11 cellular contexts compared by ENCODE assay signal in genomic region chr21:38679531-38679930, GRCh38.
DNase-seq lines count a peak whose midpoint lies in the region; ATAC-seq and TF ChIP-seq lines count a peak whose summit lies in the region.
"Had no signal": no experiment of that assay in that cellular context is flagged by ENCODE, and none has a peak within 500 bp of the region (broad histone marks: within the 10 kb centered on the region; RNA-seq: fewer than 3 reads in every experiment).

No MANE protein-coding gene starts in this region.

- H3K9me3 ChIP-seq in left ventricle myocardium inferior (replicated peaks) (no peaks in the 10 kb centered on the region), upper lobe of right lung (no peaks in the 10 kb centered on the region), thyroid gland (no peaks in the 10 kb centered on the region)

- no peaks in the 10 kb centered on the region for H3K9me3 Mint-ChIP-seq in activated CD4-positive, alpha-beta memory T cell treated with anti-CD3 and anti-CD28 coated beads, Interleukin-2, amount 10 ng/mL, durations not matched to agents 7 days and 5 days

- no peaks in the 10 kb centered on the region for H3K36me3 ChIP-seq in left ventricle myocardium inferior
- H3K36me3 ChIP-seq in upper lobe of right lung, result no peaks in the 10 kb centered on the region
- H3K36me3 ChIP-seq in thyroid gland, result no peaks in the 10 kb centered on the region

- no peak for TF ChIP-seq POLR2A in thyroid gland (IDR thresholded peaks at IDR 0.05)

- peaks cover 37% of the 10 kb centered on the region for H3K27me3 ChIP-seq in left ventricle myocardium inferior (ENCODE audit: low read depth)
- peaks cover 17% of the 10 kb centered on the region for H3K27me3 ChIP-seq in upper lobe of right lung
- H3K27me3 ChIP-seq in thyroid gland, result no peaks in the 10 kb centered on the region

- H3K4me1 ChIP-seq in left ventricle myocardium inferior, result peaks cover 15% of the 10 kb centered on the region
- H3K4me1 ChIP-seq in upper lobe of right lung, result peaks cover 8% of the 10 kb centered on the region
- H3K4me1 ChIP-seq in thyroid gland, result no peaks in the 10 kb centered on the region

- H3K27ac Mint-ChIP-seq in activated CD4-positive, alpha-beta memory T cell treated with anti-CD3 and anti-CD28 coated beads, Interleukin-2, amount 10 ng/mL, durations not matched to agents 7 days and 5 days, result no peak overlapping the region
- H3K27ac Mint-ChIP-seq: B cell had no signal

- POLR2A ChIA-PET in activated CD4-positive, alpha-beta memory T cell treated with anti-CD3 and anti-CD28 coated beads, Interleukin-2, amount 10 ng/mL, durations not matched to agents 7 days and 5 days (lab: Charles Lee), result no interaction called here

- ATAC-seq in left ventricle myocardium superior, result peak; percentile 37
- peak; percentile 74 for ATAC-seq in upper lobe of right lung

- H3K4me1 Mint-ChIP-seq in activated CD4-positive, alpha-beta memory T cell treated with anti-CD3 and anti-CD28 coated beads, Interleukin-2, amount 10 ng/mL, durations not matched to agents 7 days and 5 days, result peaks cover 6% of the 10 kb centered on the region
- H3K4me1 Mint-ChIP-seq: B cell had no signal

- WGBS in thyroid gland, 2 donors, result 60 to 71% methylated on average over 4 of the region's 4 CpGs

- CTCF ChIA-PET in activated CD4-positive, alpha-beta memory T cell treated with anti-CD3 and anti-CD28 coated beads, Interleukin-2, amount 10 ng/mL, durations not matched to agents 7 days and 5 days (lab: Charles Lee), result no interaction called here

- H3K4me3 Mint-ChIP-seq in activated CD4-positive, alpha-beta memory T cell treated with anti-CD3 and anti-CD28 coated beads, Interleukin-2, amount 10 ng/mL, durations not matched to agents 7 days and 5 days, result no peak overlapping the region
- H3K4me3 Mint-ChIP-seq: activated naive CD8-positive, alpha-beta T cell; B cell had no signal

- H3K27me3 Mint-ChIP-seq in activated CD4-positive, alpha-beta memory T cell treated with anti-CD3 and anti-CD28 coated beads, Interleukin-2, amount 10 ng/mL, durations not matched to agents 7 days and 5 days, result peaks cover 2% of the 10 kb centered on the region

- TF ChIP-seq CTCF in left ventricle myocardium inferior (IDR thresholded peaks at IDR 0.05; ENCODE audit: borderline replicate concordance) (no peak), upper lobe of right lung (IDR thresholded peaks at IDR 0.05) (no peak), thyroid gland (IDR thresholded peaks at IDR 0.05) (no peak)

- no peak for DNase-seq in left ventricle myocardium superior
- DNase-seq in left ventricle myocardium inferior, result no peak
- peak; percentile 42 for DNase-seq in LoVo (ENCODE audit: low spot score)
- DNase-seq in dermis blood vessel endothelial cell, result peak; percentile 75
- no peak for DNase-seq in upper lobe of right lung
- DNase-seq in thyroid gland, result no peak
- no peak for DNase-seq in activated CD4-positive, alpha-beta memory T cell treated with anti-CD3 and anti-CD28 coated beads, Interleukin-2, amount 10 ng/mL, durations not matched to agents 7 days and 5 days
- DNase-seq in GDM1 (lab: John Stamatoyannopoulos, UW), result no peak
- DNase-seq: NCI-H2081 had no signal

- no peaks in the 10 kb centered on the region for H3K36me3 Mint-ChIP-seq in activated CD4-positive, alpha-beta memory T cell treated with anti-CD3 and anti-CD28 coated beads, Interleukin-2, amount 10 ng/mL, durations not matched to agents 7 days and 5 days (ENCODE audit: low read depth)

- H3K27ac ChIP-seq in left ventricle myocardium inferior (replicated peaks) (no peak overlapping the region), upper lobe of right lung (no peak overlapping the region), thyroid gland (peak overlapping the region in 1 of 3 donors; percentile 29)

- intact Hi-C loops in left ventricle myocardium superior (cut with micrococcal nuclease), result no loop called here
- intact Hi-C loops in left ventricle myocardium inferior (cut with micrococcal nuclease), result no loop called here
- intact Hi-C loops in upper lobe of right lung (cut with DNase I), result no loop called here
- intact Hi-C loops in thyroid gland (cut with DNase I), result no loop called here

- H3K4me3 ChIP-seq in left ventricle myocardium inferior (no peak overlapping the region), upper lobe of right lung (no peak overlapping the region), thyroid gland (replicated peaks in 1 of 3) (no peak overlapping the region)

Comparison
In these comparisons a context has a peak if more than half of its experiments do, and no peak if none do; other contexts are left out.
1. DNase-seq: peak in LoVo (single experiment) and dermis blood vessel endothelial cell (single experiment); none in left ventricle myocardium superior (single experiment), left ventricle myocardium inferior (single experiment), upper lobe of right lung (single experiment), thyroid gland (0 of 2), activated CD4-positive, alpha-beta memory T cell treated with anti-CD3 and anti-CD28 coated beads, Interleukin-2, amount 10 ng/mL, durations not matched to agents 7 days and 5 days (single experiment) and GDM1 (single experiment).